In the genomic region with DNA sequence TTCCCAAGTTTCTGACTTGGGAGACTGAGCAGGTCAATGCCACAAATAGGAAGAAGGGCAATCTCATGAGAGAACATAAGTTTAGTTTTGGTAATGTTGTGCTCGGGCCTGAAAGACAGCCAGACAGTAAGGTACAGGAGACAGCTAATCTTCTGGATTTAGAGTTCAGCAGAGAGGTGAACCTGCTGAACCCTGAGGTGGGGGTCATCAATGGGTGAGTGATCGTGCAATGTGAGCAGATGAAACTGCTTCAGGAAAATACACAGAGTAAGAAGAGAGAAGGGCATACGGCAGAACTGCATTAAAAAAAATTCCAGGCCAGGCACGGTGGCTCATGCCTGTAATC, we compare ENCODE assay signal across 8 cellular contexts. TPM values are rescaled to one million over a fixed set of nuclear protein-coding genes. Genes with fewer than 3 reads are reported as not detected.
DNase-seq lines count a peak whose midpoint lies in the region; TF ChIP-seq lines count a peak whose summit lies in the region.

No MANE protein-coding gene starts in this region.

- no peak overlapping the region for H3K4me3 Mint-ChIP-seq in activated naive CD4-positive, alpha-beta T cell treated with anti-CD3 and anti-CD28 coated beads, Interleukin-2, amount 10 ng/mL, durations not matched to agents 7 days and 5 days
- peak overlapping the region in 4 of 5 donors; percentile 11 to 86 (median 58) for H3K4me3 Mint-ChIP-seq in immature natural killer cell
- H3K4me3 Mint-ChIP-seq in type B pancreatic cell: no peak overlapping the region

- CTCF ChIA-PET in activated naive CD4-positive, alpha-beta T cell treated with anti-CD3 and anti-CD28 coated beads, Interleukin-2, amount 10 ng/mL, durations not matched to agents 7 days and 5 days (lab: Charles Lee): interaction anchor here (0.6 to 1.8 kb wide), 4 partner anchors 11 to 114 kb away, joined by 3 to 4 read pairs (median 4); no protein-coding TSS in a partner anchor
- CTCF ChIA-PET in RWPE1 (lab: Yijun Ruan, JAX): no interaction called here

- no peak for DNase-seq in activated naive CD4-positive, alpha-beta T cell treated with anti-CD3 and anti-CD28 coated beads, Interleukin-2, amount 10 ng/mL, durations not matched to agents 7 days and 5 days
- DNase-seq in activated naive CD4-positive, alpha-beta T cell treated with anti-CD3 and anti-CD28 coated beads, Interleukin-2, amount 50 U/mL, for 16 hours: no peak
- DNase-seq in RWPE1 (ENCODE audit: low spot score): no peak
- no peak for DNase-seq in immature natural killer cell
- no peak for DNase-seq in type B pancreatic cell (ENCODE audit: extremely low spot score, unreplicated experiment)
- DNase-seq in head of caudate nucleus: no peak
- DNase-seq in NCI-H2029 treated with DMSO at 0.1 percent for 48 hours (lab: John Stamatoyannopoulos, UW): no peak
- no peak for DNase-seq in HCEC 1CT

- POLR2A ChIA-PET in RWPE1 (lab: Yijun Ruan, JAX; ENCODE audit: low non-redundant PET): no interaction called here

- no peaks in the 10 kb centered on the region for H3K9me3 Mint-ChIP-seq in activated naive CD4-positive, alpha-beta T cell treated with anti-CD3 and anti-CD28 coated beads, Interleukin-2, amount 10 ng/mL, durations not matched to agents 7 days and 5 days
- H3K9me3 Mint-ChIP-seq in immature natural killer cell (no peaks in the 10 kb centered on the region), type B pancreatic cell (no peaks in the 10 kb centered on the region)

- H3K27ac Mint-ChIP-seq in activated naive CD4-positive, alpha-beta T cell treated with anti-CD3 and anti-CD28 coated beads, Interleukin-2, amount 10 ng/mL, durations not matched to agents 7 days and 5 days: peak overlapping the region; percentile 96
- peak overlapping the region; percentile 91 to 100 (median 98) for H3K27ac Mint-ChIP-seq in immature natural killer cell
- H3K27ac Mint-ChIP-seq in type B pancreatic cell: peak overlapping the region; percentile 99

- TF ChIP-seq CTCF in RWPE1 (conservative IDR thresholded peaks at IDR 0.05; ENCODE audit: low read depth) (no peak), type B pancreatic cell (conservative IDR thresholded peaks at IDR 0.05) (no peak)

- H3K27me3 Mint-ChIP-seq in activated naive CD4-positive, alpha-beta T cell treated with anti-CD3 and anti-CD28 coated beads, Interleukin-2, amount 10 ng/mL, durations not matched to agents 7 days and 5 days: no peaks in the 10 kb centered on the region
- H3K27me3 Mint-ChIP-seq in immature natural killer cell (ENCODE audit: low read depth in 3 of 3): peaks cover 0 to 1% (median 0%) of the 10 kb centered on the region in 3 donors
- H3K27me3 Mint-ChIP-seq in type B pancreatic cell: no peaks in the 10 kb centered on the region

- intact Hi-C loops in head of caudate nucleus (cut with DNase I): no loop called here

- peaks cover 34% of the 10 kb centered on the region for H3K36me3 Mint-ChIP-seq in activated naive CD4-positive, alpha-beta T cell treated with anti-CD3 and anti-CD28 coated beads, Interleukin-2, amount 10 ng/mL, durations not matched to agents 7 days and 5 days
- H3K36me3 Mint-ChIP-seq in immature natural killer cell (peaks cover 13 to 17% (median 14%) of the 10 kb centered on the region in 3 donors), type B pancreatic cell (peaks cover 21% of the 10 kb centered on the region)

- peak overlapping the region; percentile 88 for H3K27ac ChIP-seq in RWPE1

- H3K4me1 Mint-ChIP-seq in activated naive CD4-positive, alpha-beta T cell treated with anti-CD3 and anti-CD28 coated beads, Interleukin-2, amount 10 ng/mL, durations not matched to agents 7 days and 5 days: peaks cover 34% of the 10 kb centered on the region
- H3K4me1 Mint-ChIP-seq in immature natural killer cell: peaks cover 18 to 19% of the 10 kb centered on the region in 2 donors
- peaks cover 16% of the 10 kb centered on the region for H3K4me1 Mint-ChIP-seq in type B pancreatic cell (ENCODE audit: unreplicated experiment)

RNA-seq across cellular contexts. Expression of gene RUBCN, which starts 23.3 kb away (rescaled TPM):
- 10 to 100 TPM in 2 of 3 donors, 1 to 10 TPM in 1; 8.9 to 29.9 (median 10.9) TPM for polyA plus RNA-seq in immature natural killer cell
- total RNA-seq in type B pancreatic cell (ENCODE audit: low replicate concordance): 26.7 and 33.2 TPM in 2 replicates

RNA-seq across cellular contexts. Expression of gene FYTTD1, which starts 36.2 kb away (rescaled TPM):
- 100 to 1,000 TPM; 103 to 144 (median 141) TPM for polyA plus RNA-seq in immature natural killer cell
- total RNA-seq in type B pancreatic cell (ENCODE audit: low replicate concordance): 52.1 and 58.8 TPM in 2 replicates

Comparison
In these comparisons a context has a peak if more than half of its experiments do, and no peak if none do; other contexts are left out.
1. H3K4me3 Mint-ChIP-seq: peak in immature natural killer cell (4 of 5); none in activated naive CD4-positive, alpha-beta T cell treated with anti-CD3 and anti-CD28 coated beads, Interleukin-2, amount 10 ng/mL, durations not matched to agents 7 days and 5 days (single experiment) and type B pancreatic cell (single experiment).
2. Peak in every context shown above with its lines, with median percentiles within 50 percentile points of each other: H3K27ac Mint-ChIP-seq.